Comparison of ENCODE assay signal across 8 cellular contexts in genomic region chr10:50621981-50622496, GRCh38. TPM values are rescaled to one million over a fixed set of nuclear protein-coding genes. Genes with fewer than 3 reads are reported as not detected.
DNase-seq lines count a peak whose midpoint lies in the region; ATAC-seq, FAIRE-seq and TF ChIP-seq lines count a peak whose summit lies in the region.

No MANE protein-coding gene starts in this region.

- intact Hi-C loops in cardiac septum (cut with DNase I) = loop anchor here (2.0 to 5.0 kb wide), 2 partner anchors 45 to 63 kb away; no protein-coding TSS in a partner anchor
- intact Hi-C loops in pancreas (cut with DNase I) = no loop called here

- H3K4me3 ChIP-seq in Jurkat, Clone E6-1 (ENCODE audit: low read length) = peak overlapping the region; percentile 83
- H3K4me3 ChIP-seq in adipocyte (ENCODE audit: low read length) (peak overlapping the region; percentile 99), pancreas (peak overlapping the region; percentile 88 to 93 (median 90)), urinary bladder (ENCODE audit: low read depth, low read length) (peak overlapping the region; percentile 94)

- ATAC-seq in GM21717 (IDR thresholded peaks at IDR 0.05; ENCODE audit: unreplicated experiment) (peak; percentile 24), SK-N-SH treated with all-trans-retinoic acid at 6 μM for 48 hours (peak; percentile 36), pancreas (peak; percentile 8 to 40 (median 30))

- TF ChIP-seq CTCF in pancreas (IDR thresholded peaks at IDR 0.05) = no peak

- H3K9ac ChIP-seq in adipocyte (ENCODE audit: low read length) = peak overlapping the region; percentile 91

- FAIRE-seq in pancreas (lab: Jason Lieb, UNC) = no peak

- WGBS in pancreas, 2 donors = 0 to 1% methylated on average over 15 to 17 of the region's 17 CpGs
- under 1% methylated on average over 17 of the region's 17 CpGs for WGBS in urinary bladder

- H3K4me1 ChIP-seq in adipocyte (ENCODE audit: control insufficient read depth, insufficient read depth, low read length) (peaks cover 17% of the 10 kb centered on the region), pancreas (peaks cover 6 to 22% (median 15%) of the 10 kb centered on the region in 3 donors), urinary bladder (ENCODE audit: insufficient read depth) (no peaks in the 10 kb centered on the region)

- H3K27ac ChIP-seq in pancreas (peak overlapping the region; percentile 88 to 99 (median 96)), urinary bladder (ENCODE audit: low read depth) (peak overlapping the region; percentile 84)

- DNase-seq in EH (ENCODE audit: low read depth) (peak; percentile 96), adipocyte (ENCODE audit: low read depth) (peak; percentile 97), cardiac septum (ENCODE audit: low spot score) (peak; percentile 97), pancreas (peak; percentile 87 to 94 (median 92))
- DNase-seq in Jurkat, Clone E6-1 (ENCODE audit: low read depth, low spot score) = peak; percentile 77

- H3K27me3 ChIP-seq in adipocyte (replicated peaks; ENCODE audit: control insufficient read depth, insufficient read depth, low read length) (no peaks in the 10 kb centered on the region), pancreas (no peaks in the 10 kb centered on the region)

- H3K36me3 ChIP-seq in adipocyte (ENCODE audit: control insufficient read depth, insufficient read depth, low read length, severe bottlenecking) = no peaks in the 10 kb centered on the region
- H3K36me3 ChIP-seq in pancreas = no peaks in the 10 kb centered on the region
- no peaks in the 10 kb centered on the region for H3K36me3 ChIP-seq in urinary bladder (ENCODE audit: insufficient read depth)

- no peaks in the 10 kb centered on the region for H3K9me3 ChIP-seq in adipocyte (ENCODE audit: control insufficient read depth, low read length)
- H3K9me3 ChIP-seq in pancreas = no peaks in the 10 kb centered on the region

TF ChIP-seq in SK-N-SH treated with all-trans-retinoic acid at 6 μM for 48 hours, 23 proteins besides CTCF, POLR2A, EP300 and RAD21:
- TF ChIP-seq ZFP30 (CRISPR knock-in tag; IDR thresholded peaks at IDR 0.05) (no peak), TSHZ2 (CRISPR knock-in tag; IDR thresholded peaks at IDR 0.05) (peak; percentile 43; the same call in 1 of the 2 replicates)

RNA-seq across cellular contexts. Expression of gene SGMS1, which starts 1.7 kb away (rescaled TPM):
- 5.1 TPM for polyA plus RNA-seq in Jurkat, Clone E6-1 (2012; ENCODE audit: insufficient read depth, insufficient read length)
- 24.3 TPM for total RNA-seq in cardiac septum
- 10 to 100 TPM; 10.9 to 21.6 (median 14.4) TPM for total RNA-seq in pancreas
- polyA plus RNA-seq in pancreas = 1 to 10 TPM; 4.8 to 7.4 TPM
- 86.4 TPM for total RNA-seq in urinary bladder
- 21.2 TPM for polyA plus RNA-seq in urinary bladder

Comparison
In these comparisons a context has a peak if more than half of its experiments do, and no peak if none do; other contexts are left out.
1. Peak in every context shown above with its lines: DNase-seq, ATAC-seq, H3K4me3 ChIP-seq and H3K27ac ChIP-seq.